In the genomic region with DNA sequence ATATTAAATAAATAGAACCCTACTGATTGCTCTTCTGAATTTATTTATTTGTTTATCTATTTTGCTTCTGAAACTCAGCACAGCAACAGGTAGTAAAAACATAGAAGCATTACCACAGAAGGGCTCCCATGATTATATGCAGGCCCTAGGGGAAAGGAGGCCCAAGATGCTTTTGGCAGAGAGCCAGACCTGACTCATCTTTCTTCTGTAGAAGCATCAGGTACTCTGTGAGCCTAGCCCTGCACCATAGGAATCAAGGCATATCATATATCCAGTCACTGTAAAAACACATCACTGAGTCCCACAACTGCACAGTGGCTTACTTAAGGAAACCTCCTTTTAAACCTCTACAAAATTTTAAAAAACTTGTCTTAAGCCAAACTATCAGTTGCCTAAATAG, we compare ENCODE assay signal across 10 cellular contexts. TPM values are rescaled to one million over a fixed set of nuclear protein-coding genes. Genes with fewer than 3 reads are reported as not detected.
A peak's percentile ranks its signal among the peaks of the same experiment; 100 is the strongest.
DNase-seq lines count a peak whose midpoint lies in the region; ATAC-seq and TF ChIP-seq lines count a peak whose summit lies in the region.
"Had no signal": no experiment of that assay in that cellular context is flagged by ENCODE, and none has a peak within 500 bp of the region (broad histone marks: within the 10 kb centered on the region; RNA-seq: fewer than 3 reads in every experiment).

No MANE protein-coding gene starts in this region.

- H3K27ac ChIP-seq in brain microvascular endothelial cell (no peak overlapping the region), vagina (no peak overlapping the region)

- H3K27me3 ChIP-seq in brain microvascular endothelial cell (replicated peaks) (no peaks in the 10 kb centered on the region), skeletal muscle satellite cell (ENCODE audit: control insufficient read depth, insufficient read depth, low read length) (no peaks in the 10 kb centered on the region), vagina (no peaks in the 10 kb centered on the region)

- no peak overlapping the region for H3K27ac Mint-ChIP-seq in activated T-cell treated with anti-CD3 and anti-CD28 coated beads, Interleukin-2, amount 50 U/mL, for 72 hours

- peaks cover 36% of the 10 kb centered on the region for H3K4me1 ChIP-seq in skeletal muscle satellite cell (ENCODE audit: control insufficient read depth, insufficient read depth, low read length)
- H3K4me1 ChIP-seq in vagina: peaks cover 11% of the 10 kb centered on the region

- H3K4me3 Mint-ChIP-seq in activated T-cell treated with anti-CD3 and anti-CD28 coated beads, Interleukin-2, amount 50 U/mL, for 72 hours: no peak overlapping the region
- H3K4me3 Mint-ChIP-seq in activated T-cell treated with anti-CD3 and anti-CD28 coated beads, Interleukin-2, amount 50 U/mL, for 4 hours: no peak overlapping the region

- H3K36me3 ChIP-seq in brain microvascular endothelial cell (replicated peaks) (no peaks in the 10 kb centered on the region), skeletal muscle satellite cell (ENCODE audit: insufficient read depth, low read length) (no peaks in the 10 kb centered on the region), vagina (no peaks in the 10 kb centered on the region)

- H3K4me1 Mint-ChIP-seq in activated T-cell treated with anti-CD3 and anti-CD28 coated beads, Interleukin-2, amount 50 U/mL, for 72 hours (ENCODE audit: low read depth): peaks cover 18% of the 10 kb centered on the region
- H3K4me1 Mint-ChIP-seq in activated T-cell treated with anti-CD3 and anti-CD28 coated beads, Interleukin-2, amount 50 U/mL, for 4 hours (ENCODE audit: low read depth): peaks cover 4% of the 10 kb centered on the region

- peak in 1 of 2 donors; percentile 72 for ATAC-seq in activated T-cell treated with anti-CD3 and anti-CD28 coated beads, Interleukin-2, amount 50 U/mL, for 72 hours (replicated peaks in 1 of 2)
- ATAC-seq in activated T-cell treated with anti-CD3 and anti-CD28 coated beads, Interleukin-2, amount 50 U/mL, for 4 hours: no peak
- no peak for ATAC-seq in GM18907 (IDR thresholded peaks at IDR 0.05; ENCODE audit: unreplicated experiment)

- H3K9ac ChIP-seq in skeletal muscle satellite cell (ENCODE audit: low read depth, low read length): no peak overlapping the region

- peaks cover 46% of the 10 kb centered on the region for H3K27me3 Mint-ChIP-seq in activated T-cell treated with anti-CD3 and anti-CD28 coated beads, Interleukin-2, amount 50 U/mL, for 72 hours (ENCODE audit: low read depth)
- H3K27me3 Mint-ChIP-seq in activated T-cell treated with anti-CD3 and anti-CD28 coated beads, Interleukin-2, amount 50 U/mL, for 4 hours (ENCODE audit: low read depth): peaks cover 20% of the 10 kb centered on the region

- TF ChIP-seq CTCF in brain microvascular endothelial cell (IDR thresholded peaks at IDR 0.05; ENCODE audit: low read depth, low read length, missing control alignments) (no peak), vagina (IDR thresholded peaks at IDR 0.05) (no peak)

- in situ Hi-C loops in brain microvascular endothelial cell (cut with HindIII; ENCODE audit: low pct_ligation_motif_present, low sequenced_read_pairs): no loop called here

- intact Hi-C loops in vagina (cut with DNase I): no loop called here

- no peaks in the 10 kb centered on the region for H3K9me3 ChIP-seq in skeletal muscle satellite cell (replicated peaks; ENCODE audit: low read length)
- no peaks in the 10 kb centered on the region for H3K9me3 ChIP-seq in vagina

- DNase-seq in activated T-cell treated with anti-CD3 and anti-CD28 coated beads, Interleukin-2, amount 50 U/mL, for 72 hours: peak; percentile 21 to 60
- no peak for DNase-seq in activated T-cell treated with anti-CD3 and anti-CD28 coated beads, Interleukin-2, amount 50 U/mL, for 4 hours
- DNase-seq in NCI-H2171 (lab: John Stamatoyannopoulos, UW) (peak; percentile 52), brain microvascular endothelial cell (peak; percentile 91), iPS-NIHi11 (ENCODE audit: low spot score) (no peak), vagina (ENCODE audit: extremely low spot score in 2 of 2) (no peak)
- DNase-seq: DMS79 treated with DMSO at 0.1 percent for 48 hours, NCI-H2029 treated with DMSO at 0.1 percent for 48 hours had no signal

- H3K9me3 Mint-ChIP-seq in activated T-cell treated with anti-CD3 and anti-CD28 coated beads, Interleukin-2, amount 50 U/mL, for 72 hours: no peaks in the 10 kb centered on the region
- H3K9me3 Mint-ChIP-seq in activated T-cell treated with anti-CD3 and anti-CD28 coated beads, Interleukin-2, amount 50 U/mL, for 4 hours: no peaks in the 10 kb centered on the region

- no peak for TF ChIP-seq POLR2A in vagina (IDR thresholded peaks at IDR 0.05)

- H3K4me3 ChIP-seq in brain microvascular endothelial cell (ENCODE audit: low read depth, low read length) (no peak overlapping the region), skeletal muscle satellite cell (ENCODE audit: low read length) (peak overlapping the region; percentile 44), vagina (no peak overlapping the region)

- H3K36me3 Mint-ChIP-seq in activated T-cell treated with anti-CD3 and anti-CD28 coated beads, Interleukin-2, amount 50 U/mL, for 72 hours (ENCODE audit: insufficient read depth in 2 of 2): no peaks in the 10 kb centered on the region
- H3K36me3 Mint-ChIP-seq in activated T-cell treated with anti-CD3 and anti-CD28 coated beads, Interleukin-2, amount 50 U/mL, for 4 hours (ENCODE audit: insufficient read depth): no peaks in the 10 kb centered on the region

- H3K4me2 ChIP-seq in skeletal muscle satellite cell (ENCODE audit: low read length): peak overlapping the region; percentile 89

RNA-seq across cellular contexts. Expression of gene SCN9A, which starts 1.8 kb away (rescaled TPM):
- total RNA-seq in activated T-cell treated with anti-CD3 and anti-CD28 coated beads, Interleukin-2, amount 50 U/mL, for 72 hours: under 1 TPM; 0.12 to 0.38 TPM
- total RNA-seq in activated T-cell treated with anti-CD3 and anti-CD28 coated beads, Interleukin-2, amount 50 U/mL, for 4 hours: under 1 TPM in 1 of 3 donors, not detected in 2; 0.13 TPM
- total RNA-seq in skeletal muscle satellite cell (2012; rRNA removed): 3.7 and 6.6 TPM in 2 replicates
- 4.9 TPM for total RNA-seq in vagina

Comparison
In these comparisons a context has a peak if more than half of its experiments do, and no peak if none do; other contexts are left out.
1. DNase-seq: peak in activated T-cell treated with anti-CD3 and anti-CD28 coated beads, Interleukin-2, amount 50 U/mL, for 72 hours (2 of 2), NCI-H2171 (single experiment) and brain microvascular endothelial cell (single experiment); none in activated T-cell treated with anti-CD3 and anti-CD28 coated beads, Interleukin-2, amount 50 U/mL, for 4 hours (single experiment), iPS-NIHi11 (single experiment) and vagina (0 of 2).